ENCODE assay signal across 27 cellular contexts in the genomic region with DNA sequence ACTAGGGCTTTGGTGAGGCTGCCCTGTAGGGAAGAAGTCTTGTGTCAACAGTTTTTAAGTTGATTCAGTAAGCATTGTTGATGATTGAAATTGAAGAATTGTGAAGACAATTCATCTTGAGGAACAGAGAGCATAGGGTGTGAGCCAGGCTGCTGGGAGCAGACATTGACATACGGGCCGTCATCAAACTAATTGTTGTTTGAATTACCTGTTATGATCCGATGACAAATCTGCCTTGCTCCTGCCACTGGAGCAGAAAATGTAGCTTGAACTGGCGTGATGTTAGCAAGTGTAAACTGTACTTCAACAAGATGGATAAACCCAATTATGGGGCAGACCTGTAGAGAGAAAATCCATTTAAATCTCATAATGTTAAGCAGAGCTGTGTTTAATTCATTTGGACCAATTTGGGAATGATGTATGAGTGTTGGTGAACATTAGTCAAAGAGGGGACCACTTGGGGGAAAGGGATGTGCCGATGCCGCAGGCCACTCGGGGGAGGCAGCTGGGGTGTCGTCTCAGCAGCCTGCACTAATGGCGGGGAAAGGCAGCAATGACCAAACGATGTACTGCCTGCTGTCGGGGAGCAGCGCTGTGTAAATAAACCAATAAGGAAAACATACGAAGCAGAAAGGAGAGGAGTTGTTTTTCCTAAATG. TPM values are rescaled to one million over a fixed set of nuclear protein-coding genes. Genes with fewer than 3 reads are reported as not detected.
A peak's percentile ranks its signal among the peaks of the same experiment; 100 is the strongest.
DNase-seq lines count a peak whose midpoint lies in the region; ATAC-seq and TF ChIP-seq lines count a peak whose summit lies in the region.
"Had no signal": no experiment of that assay in that cellular context is flagged by ENCODE, and none has a peak within 500 bp of the region (broad histone marks: within the 10 kb centered on the region; RNA-seq: fewer than 3 reads in every experiment).

No MANE protein-coding gene starts in this region.

- no peak overlapping the region for H3T11ph ChIP-seq in H9 (ENCODE audit: low read length)

- H3K23ac ChIP-seq in H9 (ENCODE audit: insufficient read length, low read depth, low read length) (no peak overlapping the region), mesenchymal stem cell (ENCODE audit: low read length in 2 of 2) (no peak overlapping the region)

- POLR2A ChIA-PET in SK-N-SH (lab: Yijun Ruan, JAX) = no interaction called here

- H3K4me1 Mint-ChIP-seq in H9 = peaks cover 51 to 65% of the 10 kb centered on the region in 2 experiments

- H3K79me2 ChIP-seq in H9 (ENCODE audit: insufficient read depth, low read length) = peaks cover 20% of the 10 kb centered on the region; the same call in 1 of the 2 replicates
- H3K79me2 ChIP-seq in SK-N-SH (ENCODE audit: insufficient read depth) = peaks cover 56% of the 10 kb centered on the region
- peaks cover 94% of the 10 kb centered on the region for H3K79me2 ChIP-seq in smooth muscle cell (ENCODE audit: low read depth)

- H4K20me1 ChIP-seq in H9 (ENCODE audit: control insufficient read depth, insufficient read depth, insufficient read length) (peaks cover 4% of the 10 kb centered on the region), SK-N-SH (ENCODE audit: insufficient read depth) (no peaks in the 10 kb centered on the region; the same call in 1 of the 2 replicates), smooth muscle cell (ENCODE audit: low read depth) (peaks cover 100% of the 10 kb centered on the region)

- H2BK12ac ChIP-seq in H9 (ENCODE audit: insufficient read length, low read depth, low read length) (no peak overlapping the region), mesenchymal stem cell (ENCODE audit: low read length in 2 of 2) (no peak overlapping the region)

- no peaks in the 10 kb centered on the region for H3K27me3 ChIP-seq in H9 (ENCODE audit: insufficient read depth, low read length)
- H3K27me3 ChIP-seq in SK-N-SH (ENCODE audit: insufficient read depth) = no peaks in the 10 kb centered on the region
- H3K27me3 ChIP-seq in mesenchymal stem cell (ENCODE audit: control insufficient read depth in 1 of 2, insufficient read depth in 1 of 2, low read length in 2 of 2) = no peaks in the 10 kb centered on the region
- H3K27me3 ChIP-seq in smooth muscle cell (ENCODE audit: low read depth) = no peaks in the 10 kb centered on the region
- H3K27me3 ChIP-seq in gastroesophageal sphincter = no peaks in the 10 kb centered on the region
- H3K27me3 ChIP-seq: esophagus muscularis mucosa, heart left ventricle, upper lobe of right lung had no signal

- no peak overlapping the region for H3K56ac ChIP-seq in H9 (ENCODE audit: insufficient read length, low read depth, low read length)

- H2BK20ac ChIP-seq in H9 (ENCODE audit: low read depth, low read length, poor library complexity, severe bottlenecking) = no peak overlapping the region

- H2BK120ac ChIP-seq in H9 (ENCODE audit: low read depth, low read length, poor library complexity, severe bottlenecking) (no peak overlapping the region), mesenchymal stem cell (ENCODE audit: low read depth, low read length) (no peak overlapping the region)

- H3K4me2 ChIP-seq in H9 (ENCODE audit: insufficient read depth, insufficient read length, low read length) (no peak overlapping the region), SK-N-SH (no peak overlapping the region), mesenchymal stem cell (ENCODE audit: low read length, poor library complexity, severe bottlenecking) (no peak overlapping the region), smooth muscle cell (no peak overlapping the region)

- H3F3A ChIP-seq in SK-N-SH (replicated peaks; ENCODE audit: insufficient read depth) = no peaks in the 10 kb centered on the region
- H3F3A ChIP-seq in smooth muscle cell (ENCODE audit: low read depth) = peaks cover 15% of the 10 kb centered on the region

- H2AFZ ChIP-seq in H9 (ENCODE audit: low read length) (no peak overlapping the region), SK-N-SH (ENCODE audit: low read depth) (no peak overlapping the region), mesenchymal stem cell (ENCODE audit: low read depth, low read length) (no peak overlapping the region), smooth muscle cell (ENCODE audit: low read depth) (no peak overlapping the region)

- H2AK5ac ChIP-seq in H9 (ENCODE audit: insufficient read length, low read length) (no peak overlapping the region), mesenchymal stem cell (ENCODE audit: low read length, severe bottlenecking) (no peak overlapping the region)

- H3K4ac ChIP-seq in H9 (ENCODE audit: low read depth, low read length) (no peak overlapping the region), mesenchymal stem cell (ENCODE audit: low read depth in 1 of 2, low read length in 2 of 2) (no peak overlapping the region)

- H3K4me3 Mint-ChIP-seq in H9 = no peak overlapping the region
- H3K4me3 Mint-ChIP-seq: activated CD8-positive, alpha-beta memory T cell treated with anti-CD3 and anti-CD28 coated beads, Interleukin-2, amount 10 ng/mL, durations not matched to agents 7 days and 5 days; central memory CD8-positive, alpha-beta T cell; dendritic cell treated with granulocyte-macrophage colony-stimulating factor and Interleukin-4, amounts not matched to agents 40 ng/mL and 50 ng/mL, for 4 days; endodermal cell; naive thymus-derived CD8-positive, alpha-beta T cell; stimulated activated memory B cell treated with anti-CD40 and anti-IgM and Interleukin-4, amounts not matched to agents 10 μg/mL and 1 μg/mL and 100 μg/mL, for 72 hours; T-helper 1 cell treated with Interleukin-12 subunit alpha and Interleukin-12 subunit beta and Interleukin-4 antibody, amounts not matched to agents 30 μg/mL and 1 μg/mL, for 36 hours had no signal

- H3K4me1 ChIP-seq in H9 (ENCODE audit: insufficient read depth, low read length) = peaks cover 5% of the 10 kb centered on the region
- peaks cover 0 to 14% of the 10 kb centered on the region in 2 experiments; a peak in 2 of 4 replicates for H3K4me1 ChIP-seq in SK-N-SH (ENCODE audit: control insufficient read depth in 1 of 2, insufficient read depth in 2 of 2, low read depth in 1 of 2, low read length in 1 of 2)
- peaks cover 1% of the 10 kb centered on the region for H3K4me1 ChIP-seq in mesenchymal stem cell (ENCODE audit: control insufficient read depth, insufficient read depth, low read depth, low read length)
- peaks cover 22% of the 10 kb centered on the region for H3K4me1 ChIP-seq in smooth muscle cell (ENCODE audit: low read depth)
- H3K4me1 ChIP-seq in gastroesophageal sphincter = peaks cover 0 to 24% (median 0%) of the 10 kb centered on the region in 3 donors

- H3K18ac ChIP-seq in H9 (ENCODE audit: insufficient read length, low read depth, low read length) (no peak overlapping the region), mesenchymal stem cell (ENCODE audit: low read depth in 1 of 2, low read length in 2 of 2) (peak overlapping the region in 1 of 2 experiments; percentile 28)

- no CpG with 5 or more reads among the region's 13 CpGs for WGBS in H9 (ENCODE audit: extremely low coverage, insufficient read length, low lambda C conversion rate)
- 76% methylated on average over 13 of the region's 13 CpGs for WGBS in SK-N-SH (ENCODE audit: low lambda C conversion rate)
- 93% methylated on average over 10 of the region's 13 CpGs for WGBS in mesenchymal stem cell
- WGBS in smooth muscle cell (ENCODE audit: low lambda C conversion rate) = 93% methylated on average over 13 of the region's 13 CpGs
- 77 to 88% methylated on average over 12 to 13 of the region's 13 CpGs for WGBS in gastroesophageal sphincter (ENCODE audit: low coverage in 1 of 2), 2 donors

- H4K8ac ChIP-seq in H9 (replicated peaks; ENCODE audit: insufficient read length, low read depth, low read length) (no peak overlapping the region), mesenchymal stem cell (ENCODE audit: low read length) (peak overlapping the region; percentile 60)

- no peak overlapping the region for H4K5ac ChIP-seq in H9 (ENCODE audit: insufficient read length, low read depth, low read length)

- H3K9me3 Mint-ChIP-seq in H9 = no peaks in the 10 kb centered on the region
- H3K9me3 Mint-ChIP-seq: central memory CD8-positive, alpha-beta T cell; dendritic cell treated with granulocyte-macrophage colony-stimulating factor and Interleukin-4, amounts not matched to agents 40 ng/mL and 50 ng/mL, for 4 days; endodermal cell; naive thymus-derived CD8-positive, alpha-beta T cell; stimulated activated memory B cell treated with anti-CD40 and anti-IgM and Interleukin-4, amounts not matched to agents 10 μg/mL and 1 μg/mL and 100 μg/mL, for 72 hours; T-helper 1 cell treated with Interleukin-12 subunit alpha and Interleukin-12 subunit beta and Interleukin-4 antibody, amounts not matched to agents 30 μg/mL and 1 μg/mL, for 36 hours had no signal

- TF ChIP-seq RAD21 in SK-N-SH (IDR thresholded peaks at IDR 0.05; ENCODE audit: low read length) = no peak; the same call in 1 of the 2 replicates

- H2BK5ac ChIP-seq in H9 (ENCODE audit: insufficient read length, low read length) (no peak overlapping the region), mesenchymal stem cell (ENCODE audit: low read depth, low read length, poor library complexity, severe bottlenecking) (no peak overlapping the region)

- H3K23me2 ChIP-seq in H9 (ENCODE audit: insufficient read length, low read depth, low read length, poor library complexity, severe bottlenecking) = no peaks in the 10 kb centered on the region

- H3K9me3 ChIP-seq in H9 (ENCODE audit: control insufficient read depth, low read depth, low read length) (no peaks in the 10 kb centered on the region), SK-N-SH (no peaks in the 10 kb centered on the region), mesenchymal stem cell (ENCODE audit: control insufficient read depth, low read length) (no peaks in the 10 kb centered on the region), smooth muscle cell (replicated peaks; ENCODE audit: low read depth) (no peaks in the 10 kb centered on the region), gastroesophageal sphincter (no peaks in the 10 kb centered on the region)
- H3K9me3 ChIP-seq: esophagus muscularis mucosa, heart left ventricle, upper lobe of right lung had no signal

- TF ChIP-seq EP300 in SK-N-SH (IDR thresholded peaks at IDR 0.05; ENCODE audit: borderline replicate concordance in 1 of 2, low read depth in 1 of 2, low read length in 1 of 2) = peak in 1 of 2 experiments; percentile 89; a peak in 2 of 4 replicates
- TF ChIP-seq EP300 in gastroesophageal sphincter (IDR thresholded peaks at IDR 0.05) = no peak

- H3K4me3 ChIP-seq in SK-N-SH (ENCODE audit: low read depth in 2 of 2, low read length in 1 of 2) (no peak overlapping the region; a peak in 1 of 4 replicates), mesenchymal stem cell (ENCODE audit: insufficient read depth in 1 of 2, low read depth in 1 of 2, low read length in 2 of 2) (no peak overlapping the region), smooth muscle cell (no peak overlapping the region), gastroesophageal sphincter (no peak overlapping the region)
- H3K4me3 ChIP-seq: esophagus muscularis mucosa, GM12878, heart left ventricle, upper lobe of right lung had no signal

- H3K36me3 Mint-ChIP-seq in H9 (ENCODE audit: insufficient read depth in 1 of 3, low read depth in 3 of 3) = peaks cover 12 to 68% (median 50%) of the 10 kb centered on the region in 3 experiments
- H3K36me3 Mint-ChIP-seq: activated CD8-positive, alpha-beta memory T cell treated with anti-CD3 and anti-CD28 coated beads, Interleukin-2, amount 10 ng/mL, durations not matched to agents 7 days and 5 days; stimulated activated memory B cell treated with anti-CD40 and anti-IgM and Interleukin-4, amounts not matched to agents 10 μg/mL and 1 μg/mL and 100 μg/mL, for 72 hours had no signal

- H3K36me3 ChIP-seq in SK-N-SH (replicated peaks in 1 of 2; ENCODE audit: control insufficient read depth in 1 of 2, insufficient read depth in 2 of 2, low read length in 1 of 2) = peaks cover 0 to 13% of the 10 kb centered on the region in 2 experiments
- peaks cover 15 to 19% of the 10 kb centered on the region in 2 experiments for H3K36me3 ChIP-seq in mesenchymal stem cell (ENCODE audit: control insufficient read depth in 1 of 2, insufficient read depth in 2 of 2, low read depth in 1 of 2, low read length in 2 of 2)
- no peaks in the 10 kb centered on the region for H3K36me3 ChIP-seq in smooth muscle cell (ENCODE audit: low read depth)
- peaks cover 0 to 18% of the 10 kb centered on the region in 2 donors for H3K36me3 ChIP-seq in gastroesophageal sphincter

- H3K27me3 Mint-ChIP-seq in H9 (ENCODE audit: low read depth) = no peaks in the 10 kb centered on the region

- H3K27ac ChIP-seq in H9 (ENCODE audit: insufficient read length, low read depth, low read length) (no peak overlapping the region), SK-N-SH (ENCODE audit: low read depth in 2 of 2, low read length in 1 of 2) (peak overlapping the region in 1 of 2 experiments; percentile 36; a peak in 2 of 4 replicates), mesenchymal stem cell (ENCODE audit: low read length, poor library complexity, severe bottlenecking) (no peak overlapping the region), smooth muscle cell (ENCODE audit: low read depth) (no peak overlapping the region), gastroesophageal sphincter (no peak overlapping the region)
- H3K27ac ChIP-seq: esophagus muscularis mucosa, heart left ventricle, upper lobe of right lung had no signal

- H2BK15ac ChIP-seq in H9 (ENCODE audit: low read depth, low read length) (no peak overlapping the region), mesenchymal stem cell (ENCODE audit: low read depth, poor library complexity, severe bottlenecking) (no peak overlapping the region)

- TF ChIP-seq POLR2A in gastroesophageal sphincter (IDR thresholded peaks at IDR 0.05) = no peak

- DNase-seq in H9 (no peak), NCI-H1436 treated with DMSO at 0.1 percent for 48 hours (lab: John Stamatoyannopoulos, UW) (peak; percentile 78), SK-N-SH (peak; percentile 72), mesenchymal stem cell (no peak), smooth muscle cell (lab: John Stamatoyannopoulos, UW; ENCODE audit: unreplicated experiment) (no peak)
- DNase-seq: activated CD4-positive, alpha-beta T cell treated with anti-CD3 and anti-CD28 coated beads, Interleukin-2, amount 50 U/mL, for 4 hours; activated CD8-positive, alpha-beta memory T cell treated with anti-CD3 and anti-CD28 coated beads, Interleukin-2, amount 10 ng/mL, durations not matched to agents 7 days and 5 days; activated naive CD4-positive, alpha-beta T cell; DMS153; endodermal cell; foreskin fibroblast; heart left ventricle; naive thymus-derived CD8-positive, alpha-beta T cell; NCI-H1694 treated with DMSO at 0.1 percent for 48 hours; NCI-H774; substantia nigra; upper lobe of right lung had no signal

- no peaks in the 10 kb centered on the region for H3K9me2 ChIP-seq in SK-N-SH

- H3K9ac ChIP-seq in H9 (ENCODE audit: extremely low read depth, insufficient read length, low read length) (no peak overlapping the region), SK-N-SH (no peak overlapping the region), mesenchymal stem cell (ENCODE audit: low read length) (no peak overlapping the region), smooth muscle cell (ENCODE audit: low read depth) (no peak overlapping the region)

- peak overlapping the region in 2 of 3 experiments; percentile 26 to 56; a peak in 5 of 7 replicates for H3K27ac Mint-ChIP-seq in H9
- H3K27ac Mint-ChIP-seq: activated CD8-positive, alpha-beta memory T cell treated with anti-CD3 and anti-CD28 coated beads, Interleukin-2, amount 10 ng/mL, durations not matched to agents 7 days and 5 days; dendritic cell treated with granulocyte-macrophage colony-stimulating factor and Interleukin-4, amounts not matched to agents 40 ng/mL and 50 ng/mL, for 4 days; endodermal cell; naive thymus-derived CD8-positive, alpha-beta T cell; stimulated activated memory B cell treated with anti-CD40 and anti-IgM and Interleukin-4, amounts not matched to agents 10 μg/mL and 1 μg/mL and 100 μg/mL, for 72 hours; T-helper 1 cell treated with Interleukin-12 subunit alpha and Interleukin-12 subunit beta and Interleukin-4 antibody, amounts not matched to agents 30 μg/mL and 1 μg/mL, for 36 hours had no signal

- H3K14ac ChIP-seq in H9 (ENCODE audit: insufficient read depth, low read length) (no peak overlapping the region), mesenchymal stem cell (ENCODE audit: low read length in 2 of 2) (no peak overlapping the region)

- no peak overlapping the region for H4K91ac ChIP-seq in H9 (ENCODE audit: insufficient read length, low read depth, low read length)
- H4K91ac ChIP-seq in mesenchymal stem cell (ENCODE audit: low read length) = no peak overlapping the region

- ATAC-seq in GM19452 (IDR thresholded peaks at IDR 0.05; ENCODE audit: unreplicated experiment) (no peak), gastroesophageal sphincter (no peak), GM21528 (IDR thresholded peaks at IDR 0.05; ENCODE audit: low FRiP score, unreplicated experiment) (no peak)
- ATAC-seq: activated CD4-positive, CD25-positive, alpha-beta regulatory T cell treated with anti-CD3 and anti-CD28 coated beads, Interleukin-2, amount 50 U/mL, for 24 hours; activated CD8-positive, alpha-beta memory T cell treated with anti-CD3 and anti-CD28 coated beads, Interleukin-2, amount 10 ng/mL, durations not matched to agents 7 days and 5 days; GM12878; heart left ventricle; naive thymus-derived CD8-positive, alpha-beta T cell; stimulated activated memory B cell treated with anti-CD40 and anti-IgM and Interleukin-4, amounts not matched to agents 10 μg/mL and 1 μg/mL and 100 μg/mL, for 72 hours; upper lobe of right lung had no signal

- TF ChIP-seq CTCF in H9 (conservative IDR thresholded peaks at IDR 0.05) = no peak
- TF ChIP-seq CTCF in SK-N-SH (IDR thresholded peaks at IDR 0.05) = no peak
- TF ChIP-seq CTCF in smooth muscle cell (IDR thresholded peaks at IDR 0.05; ENCODE audit: borderline replicate concordance, insufficient read depth, poor library complexity, severe bottlenecking) = no peak
- TF ChIP-seq CTCF in gastroesophageal sphincter (IDR thresholded peaks at IDR 0.05) = no peak

- CTCF ChIA-PET in SK-N-SH (lab: Yijun Ruan, JAX) = interaction anchor here (0.8 to 1.4 kb wide), 4 partner anchors 9 to 408 kb away, joined by 3 to 4 read pairs (median 3); no protein-coding TSS in a partner anchor

- H3K79me1 ChIP-seq in H9 (ENCODE audit: insufficient read depth, low read depth, low read length, poor library complexity, severe bottlenecking) (peaks cover 16% of the 10 kb centered on the region), mesenchymal stem cell (replicated peaks; ENCODE audit: low read length, poor library complexity, severe bottlenecking) (peaks cover 12% of the 10 kb centered on the region)

RNA-seq across cellular contexts. Expression of a gene that starts 27.4 kb away (rescaled TPM):
- 71.1 and 73.0 TPM in 2 replicates for total RNA-seq in H9 (2021)
- 5.8 and 10.2 TPM in 2 replicates for polyA plus RNA-seq in SK-N-SH (2012; rRNA removed)
- polyA plus RNA-seq in SK-N-SH (2012; cell fraction: cytosol; rRNA removed) = 6.9 and 8.6 TPM in 2 replicates
- 20.2 and 22.4 TPM in 2 replicates for polyA plus RNA-seq in SK-N-SH (2012; cell fraction: nucleus; rRNA removed)
- 35.0 TPM for polyA plus RNA-seq in mesenchymal stem cell (2013, experiment 1 of 2)
- 36.7 TPM for polyA plus RNA-seq in mesenchymal stem cell (2013, experiment 2 of 2)
- total RNA-seq in smooth muscle cell = 9.1 and 14.6 TPM in 2 replicates
- 17.7 and 21.6 TPM in 2 replicates for polyA plus RNA-seq in smooth muscle cell
- 10 to 100 TPM; 12.6 to 22.4 (median 20.2) TPM for total RNA-seq in gastroesophageal sphincter

Comparison
In these comparisons a context has a peak if more than half of its experiments do, and no peak if none do; other contexts are left out.
1. DNase-seq: peak in NCI-H1436 treated with DMSO at 0.1 percent for 48 hours (single experiment) and SK-N-SH (single experiment); none in H9 (single experiment), mesenchymal stem cell (single experiment) and smooth muscle cell (single experiment).